23 cellular contexts compared by ENCODE assay signal in the genomic region with DNA sequence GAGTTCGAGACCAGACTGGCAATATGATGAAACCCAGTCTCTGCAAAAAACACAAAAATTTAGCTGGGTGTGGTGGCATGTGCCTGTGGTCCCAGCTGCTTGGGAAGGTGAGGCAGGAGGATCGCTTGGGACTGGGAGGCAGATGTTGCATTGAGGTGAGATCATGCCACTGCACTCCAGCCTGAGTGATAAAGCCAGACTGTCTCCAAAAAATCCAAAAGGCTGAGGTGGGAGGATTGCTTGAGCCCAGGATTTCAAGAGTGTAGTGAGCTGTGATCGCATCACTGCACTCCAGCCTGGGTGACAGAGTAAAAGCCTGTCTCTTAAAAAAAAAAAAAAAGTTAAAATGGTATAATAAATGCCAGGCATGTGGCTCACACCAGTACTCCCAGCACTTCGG. TPM values are rescaled to one million over a fixed set of nuclear protein-coding genes. Genes with fewer than 3 reads are reported as not detected.
"Had no signal": no experiment of that assay in that cellular context is flagged by ENCODE, and none has a peak within 500 bp of the region (broad histone marks: within the 10 kb centered on the region; RNA-seq: fewer than 3 reads in every experiment).

No MANE protein-coding gene starts in this region.

- H3K36me3 ChIP-seq: adrenal gland, ascending aorta, brain microvascular endothelial cell, esophagus muscularis mucosa, gastroesophageal sphincter, heart left ventricle, prostate gland, WERI-Rb-1 had no signal

- H3K36me3 Mint-ChIP-seq: activated naive CD8-positive, alpha-beta T cell had no signal

- H3K27ac ChIP-seq: adrenal gland, ascending aorta, brain microvascular endothelial cell, dorsolateral prefrontal cortex, esophagus muscularis mucosa, gastroesophageal sphincter, heart left ventricle, prostate gland, WERI-Rb-1 had no signal

- H3K27ac Mint-ChIP-seq: activated CD8-positive, alpha-beta T cell treated with anti-CD3 and anti-CD28 coated beads, Interleukin-2, amount 10 ng/mL, durations not matched to agents 7 days and 5 days; activated naive CD8-positive, alpha-beta T cell had no signal

- H3K4me1 ChIP-seq: prostate gland had no signal

- ATAC-seq: activated CD8-positive, alpha-beta T cell treated with anti-CD3 and anti-CD28 coated beads, Interleukin-2, amount 10 ng/mL, durations not matched to agents 7 days and 5 days; gastroesophageal sphincter; heart left ventricle; left colon; stimulated activated naive CD8-positive, alpha-beta T cell treated with anti-CD3 and anti-CD28 coated beads, Interleukin-15, Interleukin-2, amounts not matched to agents 100 U/mL and 50 U/mL, for 24 hours had no signal

- DNase-seq: activated CD4-positive, alpha-beta T cell treated with anti-CD3 and anti-CD28 coated beads, Interleukin-2, amount 50 U/mL, for 1 hour; activated CD4-positive, CD25-positive, alpha-beta regulatory T cell treated with anti-CD3 and anti-CD28 coated beads, Interleukin-2, amount 50 U/mL, for 72 hours; activated CD8-positive, alpha-beta T cell treated with anti-CD3 and anti-CD28 coated beads, Interleukin-2, amount 10 ng/mL, durations not matched to agents 7 days and 5 days; activated naive CD4-positive, alpha-beta T cell; adrenal gland; brain microvascular endothelial cell; central memory CD4-positive, alpha-beta T cell; dorsolateral prefrontal cortex; heart left ventricle; left colon; mesenchymal stem cell; stimulated activated CD4-positive, alpha-beta T cell treated with anti-CD3 and anti-CD28 coated beads, Interleukin-4, amount 100 ng/mL, for 24 hours; stimulated activated naive CD8-positive, alpha-beta T cell treated with anti-CD3 and anti-CD28 coated beads, Interleukin-15, Interleukin-2, amounts not matched to agents 100 U/mL and 50 U/mL, for 24 hours; T-helper 1 cell; WERI-Rb-1 had no signal

- H3K4me3 ChIP-seq: adrenal gland, ascending aorta, dorsolateral prefrontal cortex, esophagus muscularis mucosa, gastroesophageal sphincter, heart left ventricle, prostate gland had no signal

- H3K9me3 ChIP-seq: adrenal gland, ascending aorta, esophagus muscularis mucosa, gastroesophageal sphincter, heart left ventricle, prostate gland had no signal

- H3K4me3 Mint-ChIP-seq: activated CD8-positive, alpha-beta T cell treated with anti-CD3 and anti-CD28 coated beads, Interleukin-2, amount 10 ng/mL, durations not matched to agents 7 days and 5 days; activated naive CD8-positive, alpha-beta T cell had no signal

RNA-seq across cellular contexts. Expression of gene PTCRA, which starts 1.3 kb away (rescaled TPM):
- total RNA-seq: activated CD8-positive, alpha-beta T cell treated with anti-CD3 and anti-CD28 coated beads, Interleukin-2, amount 10 ng/mL, durations not matched to agents 7 days and 5 days; ascending aorta; gastroesophageal sphincter; left colon; lower leg skin; myocyte; prostate gland; urinary bladder had no signal

RNA-seq across cellular contexts. Expression of gene GNMT, which starts 46.0 kb away (rescaled TPM):
- total RNA-seq: ascending aorta, myocyte had no signal
